In the genomic region with DNA sequence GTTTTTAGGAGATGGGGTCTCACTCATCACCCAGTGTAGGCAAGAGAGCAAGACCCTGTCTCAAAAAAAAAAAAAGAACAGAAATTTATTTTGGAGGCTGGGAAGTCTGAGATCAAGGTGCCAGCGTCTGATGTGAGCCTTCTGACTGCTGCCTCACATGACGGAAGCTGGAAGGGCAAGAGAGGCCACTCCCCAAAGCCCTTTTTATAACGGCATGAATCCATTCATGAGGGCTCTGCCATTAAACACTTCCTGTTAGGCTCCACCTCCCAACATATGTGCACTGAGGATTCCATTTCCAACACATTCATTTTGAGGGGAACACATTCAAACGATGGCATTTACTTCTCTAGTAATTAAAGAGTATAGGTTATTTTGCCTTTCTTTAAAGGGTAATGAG, we compare ENCODE assay signal across 15 cellular contexts.
"Had no signal": no experiment of that assay in that cellular context is flagged by ENCODE, and none has a peak within 500 bp of the region (broad histone marks: within the 10 kb centered on the region; RNA-seq: fewer than 3 reads in every experiment).

No MANE protein-coding gene starts in this region.

- H3K27ac Mint-ChIP-seq: activated B cell treated with CpG ODN at 0.5 μM for 24 hours; activated CD4-positive, alpha-beta T cell treated with anti-CD3 and anti-CD28 coated beads, Interleukin-2, amount 10 ng/mL, durations not matched to agents 7 days and 5 days; activated naive CD4-positive, alpha-beta T cell treated with anti-CD3 and anti-CD28 coated beads, Interleukin-2, amount 50 U/mL, for 24 hours; mesothelial cell of epicardium; T-helper 2 cell treated with Interferon-gamma antibody and Interleukin-4, amounts not matched to agents 5 μg/mL and 100 μg/mL, for 36 hours had no signal

- H3K9me3 Mint-ChIP-seq: activated B cell treated with CpG ODN at 0.5 μM for 24 hours; activated CD4-positive, alpha-beta T cell treated with anti-CD3 and anti-CD28 coated beads, Interleukin-2, amount 10 ng/mL, durations not matched to agents 7 days and 5 days; activated naive CD4-positive, alpha-beta T cell treated with anti-CD3 and anti-CD28 coated beads, Interleukin-2, amount 50 U/mL, for 24 hours; brain; central memory CD8-positive, alpha-beta T cell; mesothelial cell of epicardium; stimulated activated naive CD8-positive, alpha-beta T cell treated with anti-CD3 and anti-CD28 coated beads, Interleukin-15, amount 100 ng/mL, for 72 hours; T-helper 2 cell treated with Interferon-gamma antibody and Interleukin-4, amounts not matched to agents 5 μg/mL and 100 μg/mL, for 36 hours had no signal

- DNase-seq: activated B cell treated with CpG ODN at 0.5 μM for 24 hours; activated CD4-positive, alpha-beta T cell treated with anti-CD3 and anti-CD28 coated beads, Interleukin-2, amount 10 ng/mL, durations not matched to agents 7 days and 5 days; activated effector memory CD4-positive, alpha-beta T cell treated with Interleukin-2 at 50 U/mL for 16 hours; effector CD8-positive, alpha-beta T cell; foreskin fibroblast; head of caudate nucleus; right lobe of liver; stimulated activated naive CD8-positive, alpha-beta T cell treated with anti-CD3 and anti-CD28 coated beads, Interleukin-15, amount 100 ng/mL, for 72 hours; upper lobe of left lung had no signal

- H3K27me3 ChIP-seq: right lobe of liver, upper lobe of left lung had no signal

- H3K4me3 ChIP-seq: lung, right lobe of liver, upper lobe of left lung had no signal

- H3K4me1 Mint-ChIP-seq: activated B cell treated with CpG ODN at 0.5 μM for 24 hours; activated CD4-positive, alpha-beta T cell treated with anti-CD3 and anti-CD28 coated beads, Interleukin-2, amount 10 ng/mL, durations not matched to agents 7 days and 5 days; brain; central memory CD8-positive, alpha-beta T cell; mesothelial cell of epicardium had no signal

- H3K4me1 ChIP-seq: right lobe of liver, upper lobe of left lung had no signal

- H3K4me3 Mint-ChIP-seq: activated B cell treated with CpG ODN at 0.5 μM for 24 hours; activated CD4-positive, alpha-beta T cell treated with anti-CD3 and anti-CD28 coated beads, Interleukin-2, amount 10 ng/mL, durations not matched to agents 7 days and 5 days; activated naive CD4-positive, alpha-beta T cell treated with anti-CD3 and anti-CD28 coated beads, Interleukin-2, amount 50 U/mL, for 24 hours; brain; central memory CD8-positive, alpha-beta T cell; mesothelial cell of epicardium; stimulated activated naive CD8-positive, alpha-beta T cell treated with anti-CD3 and anti-CD28 coated beads, Interleukin-15, amount 100 ng/mL, for 72 hours; T-helper 2 cell treated with Interferon-gamma antibody and Interleukin-4, amounts not matched to agents 5 μg/mL and 100 μg/mL, for 36 hours had no signal

- H3K27me3 Mint-ChIP-seq: activated B cell treated with CpG ODN at 0.5 μM for 24 hours; activated CD4-positive, alpha-beta T cell treated with anti-CD3 and anti-CD28 coated beads, Interleukin-2, amount 10 ng/mL, durations not matched to agents 7 days and 5 days; activated naive CD4-positive, alpha-beta T cell treated with anti-CD3 and anti-CD28 coated beads, Interleukin-2, amount 50 U/mL, for 24 hours; brain; central memory CD8-positive, alpha-beta T cell; stimulated activated naive CD8-positive, alpha-beta T cell treated with anti-CD3 and anti-CD28 coated beads, Interleukin-15, amount 100 ng/mL, for 72 hours had no signal

- H3K9me3 ChIP-seq: right lobe of liver, upper lobe of left lung had no signal

- H3K27ac ChIP-seq: right lobe of liver, upper lobe of left lung had no signal

- ATAC-seq: right lobe of liver; stimulated activated naive CD8-positive, alpha-beta T cell treated with anti-CD3 and anti-CD28 coated beads, Interleukin-15, amount 100 ng/mL, for 72 hours had no signal
